In the genomic region with DNA sequence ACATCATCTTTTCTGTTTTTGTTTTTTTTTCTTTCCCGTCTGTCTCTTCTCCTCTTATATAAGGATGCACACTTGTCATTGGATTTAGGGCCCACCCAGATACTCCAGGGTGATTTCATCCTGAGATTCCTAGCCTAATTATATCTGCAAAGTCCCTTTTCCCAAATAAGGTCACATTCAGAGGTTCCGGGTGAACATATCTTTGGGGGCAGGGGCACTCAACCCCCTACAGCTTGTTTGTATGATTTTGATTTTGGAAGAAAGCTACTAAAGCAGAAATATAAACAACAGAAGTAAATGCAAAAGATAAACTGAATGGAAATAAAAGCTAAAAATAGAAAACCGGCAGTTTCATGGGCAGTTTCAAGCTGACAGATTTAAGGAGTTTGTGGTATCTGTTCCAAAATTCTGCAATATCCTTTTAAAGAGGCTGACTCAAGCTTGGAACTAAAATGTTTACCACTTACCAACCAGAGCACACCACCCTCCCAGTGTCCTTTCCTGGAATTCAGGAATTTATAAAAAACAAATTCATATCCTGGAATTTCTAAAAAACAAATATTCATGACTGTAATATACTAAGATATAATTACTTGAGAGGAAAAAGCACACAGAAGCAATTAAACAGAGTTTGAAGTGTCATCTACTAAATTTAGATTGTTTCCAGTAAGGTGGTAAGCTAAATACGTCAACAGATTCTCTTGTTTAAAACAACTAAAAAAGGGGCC, we compare ENCODE assay signal across 11 cellular contexts.
DNase-seq lines count a peak whose midpoint lies in the region; ATAC-seq and TF ChIP-seq lines count a peak whose summit lies in the region.
"Had no signal": no experiment of that assay in that cellular context is flagged by ENCODE, and none has a peak within 500 bp of the region (broad histone marks: within the 10 kb centered on the region; RNA-seq: fewer than 3 reads in every experiment).

No MANE protein-coding gene starts in this region.

- H3K79me2 ChIP-seq in PC-3 (ENCODE audit: low read length): no peaks in the 10 kb centered on the region

- TF ChIP-seq CTCF in PC-3 (conservative IDR thresholded peaks at IDR 0.05; ENCODE audit: low read depth, low read length) (no peak), esophagus muscularis mucosa (IDR thresholded peaks at IDR 0.05) (no peak), sigmoid colon (IDR thresholded peaks at IDR 0.05) (no peak), RWPE1 (conservative IDR thresholded peaks at IDR 0.05; ENCODE audit: low read depth) (no peak)

- H3K4me1 ChIP-seq in PC-3 (ENCODE audit: insufficient read depth, low read length) (peaks cover 41% of the 10 kb centered on the region), esophagus muscularis mucosa (peaks cover 8 to 14% (median 12%) of the 10 kb centered on the region in 4 donors), sigmoid colon (peaks cover 0 to 45% (median 29%) of the 10 kb centered on the region in 4 donors)

- H3F3A ChIP-seq in PC-3 (ENCODE audit: low read length, unreplicated experiment): peaks cover 7% of the 10 kb centered on the region

- no peaks in the 10 kb centered on the region for H4K20me1 ChIP-seq in PC-3 (ENCODE audit: low read length)

- ATAC-seq in PC-3 (peak; percentile 46), HG02642 (IDR thresholded peaks at IDR 0.05; ENCODE audit: poor library complexity, unreplicated experiment) (no peak), GM21717 (IDR thresholded peaks at IDR 0.05; ENCODE audit: unreplicated experiment) (no peak)

- TF ChIP-seq EP300 in esophagus muscularis mucosa (IDR thresholded peaks at IDR 0.05) (no peak), sigmoid colon (IDR thresholded peaks at IDR 0.05) (peak in 3 of 4 donors; percentile 35 to 62 (median 50))

- H3K9ac ChIP-seq in PC-3 (ENCODE audit: low read length): no peak overlapping the region

- H3K4me2 ChIP-seq in PC-3 (ENCODE audit: low read length): 0 out of 2 replicates have a peak overlapping the region, but pooled peaks have one; percentile 4

- H2AFZ ChIP-seq in PC-3 (ENCODE audit: low read length): no peak overlapping the region

- POLR2A ChIA-PET in PC-3 (lab: Charles Lee; ENCODE audit: unreplicated experiment): no interaction called here
- POLR2A ChIA-PET in RWPE1 (lab: Yijun Ruan, JAX; ENCODE audit: low non-redundant PET): no interaction called here

- BruUV-seq in PC-3 (replicated peaks; lab: Mats Ljungman, UMichigan): no TSS peak

- TF ChIP-seq POLR2A in esophagus muscularis mucosa (IDR thresholded peaks at IDR 0.05; ENCODE audit: low read depth): no peak
- TF ChIP-seq POLR2A in sigmoid colon (IDR thresholded peaks at IDR 0.05): no peak

- no peaks in the 10 kb centered on the region for H3K36me3 ChIP-seq in PC-3 (ENCODE audit: low read depth, low read length)
- H3K36me3 ChIP-seq in esophagus muscularis mucosa: no peaks in the 10 kb centered on the region
- no peaks in the 10 kb centered on the region for H3K36me3 ChIP-seq in sigmoid colon

- H3K27ac ChIP-seq in PC-3 (ENCODE audit: low read length) (peak overlapping the region; percentile 6; the same call in 1 of the 2 replicates), esophagus muscularis mucosa (replicated peaks in 1 of 4) (peak overlapping the region; percentile 29 to 70 (median 56)), sigmoid colon (peak overlapping the region; percentile 62 to 87 (median 72)), RWPE1 (no peak overlapping the region)

- H3K27me3 ChIP-seq in PC-3 (ENCODE audit: low read length) (no peaks in the 10 kb centered on the region), esophagus muscularis mucosa (no peaks in the 10 kb centered on the region), sigmoid colon (no peaks in the 10 kb centered on the region)

- WGBS in esophagus muscularis mucosa: 33% methylated on average over 4 of the region's 4 CpGs
- 48 to 80% methylated on average over 4 of the region's 4 CpGs for WGBS in sigmoid colon, 2 donors

- DNase-seq in EL: peak; percentile 62
- DNase-seq in PC-3: peak; percentile 41
- no peak for DNase-seq in esophagus muscularis mucosa (ENCODE audit: extremely low spot score)
- DNase-seq in sigmoid colon: no peak
- DNase-seq in kidney glomerular epithelial cell (lab: John Stamatoyannopoulos, UW): no peak
- no peak for DNase-seq in RWPE1 (ENCODE audit: low spot score)
- DNase-seq: activated B cell treated with CpG ODN at 0.5 μM for 24 hours, immature natural killer cell, NCI-H226 had no signal

- CTCF ChIA-PET in PC-3 (lab: Charles Lee): no interaction called here
- CTCF ChIA-PET in RWPE1 (lab: Yijun Ruan, JAX): no interaction called here

- no peaks in the 10 kb centered on the region for H3K9me2 ChIP-seq in PC-3 (replicated peaks; ENCODE audit: low read length)

- intact Hi-C loops in PC-3 (cut with micrococcal nuclease): loop anchor here (10.0 kb wide), 1 partner anchor 324 kb away; no protein-coding TSS in a partner anchor
- intact Hi-C loops in esophagus muscularis mucosa (cut with DNase I): no loop called here
- intact Hi-C loops in sigmoid colon (cut with DNase I): loop anchor here (5.0 kb wide), 1 partner anchor 42 kb away; no protein-coding TSS in a partner anchor

- H3K9me3 ChIP-seq in PC-3 (ENCODE audit: low read length) (no peaks in the 10 kb centered on the region), esophagus muscularis mucosa (no peaks in the 10 kb centered on the region), sigmoid colon (no peaks in the 10 kb centered on the region)

- H3K4me3 ChIP-seq in PC-3 (ENCODE audit: low read length) (no peak overlapping the region), esophagus muscularis mucosa (no peak overlapping the region), sigmoid colon (no peak overlapping the region)

Comparison
In these comparisons a context has a peak if more than half of its experiments do, and no peak if none do; other contexts are left out.
1. DNase-seq: peak in EL (single experiment) and PC-3 (single experiment); none in esophagus muscularis mucosa (single experiment), sigmoid colon (single experiment), kidney glomerular epithelial cell (single experiment) and RWPE1 (single experiment).